8 cellular contexts compared by ENCODE assay signal in genomic region chr16:89917773-89918452, GRCh38. TPM values are rescaled to one million over a fixed set of nuclear protein-coding genes. Genes with fewer than 3 reads are reported as not detected.
A peak's percentile ranks its signal among the peaks of the same experiment; 100 is the strongest.
DNase-seq lines count a peak whose midpoint lies in the region; ATAC-seq and TF ChIP-seq lines count a peak whose summit lies in the region.

No MANE protein-coding gene starts in this region.

- TF ChIP-seq CTCF in RWPE2 (IDR thresholded peaks at IDR 0.05; ENCODE audit: poor library complexity, severe bottlenecking) (no peak), gastroesophageal sphincter (IDR thresholded peaks at IDR 0.05) (no peak), type B pancreatic cell (conservative IDR thresholded peaks at IDR 0.05) (no peak)

- H3K36me3 Mint-ChIP-seq in type B pancreatic cell: no peaks in the 10 kb centered on the region

- WGBS in gastroesophageal sphincter (ENCODE audit: low coverage in 1 of 2), 2 donors: 0% methylated on average over 3 to 4 of the region's 39 CpGs

- intact Hi-C loops in posterior cingulate gyrus (cut with DNase I): no loop called here

- DNase-seq in Caki2 (ENCODE audit: low read depth) (peak; percentile 92), RWPE2 (ENCODE audit: low spot score) (peak; percentile 89), posterior cingulate gyrus (peak in 8 of 10 donors; percentile 36 to 91 (median 63)), type B pancreatic cell (ENCODE audit: extremely low spot score, unreplicated experiment) (no peak)
- peak; percentile 90 for DNase-seq in activated effector memory CD4-positive, alpha-beta T cell treated with anti-CD3 and anti-CD28 coated beads, Interleukin-2, amount 50 U/mL, for 16 hours

- H3K4me1 ChIP-seq in HUES6 (ENCODE audit: control insufficient read depth, insufficient read depth, low read length) (peaks cover 43% of the 10 kb centered on the region), RWPE2 (ENCODE audit: insufficient read depth, poor library complexity, severe bottlenecking) (peaks cover 20% of the 10 kb centered on the region), gastroesophageal sphincter (peaks cover 0 to 43% (median 33%) of the 10 kb centered on the region in 3 donors)

- TF ChIP-seq POLR2A in gastroesophageal sphincter (IDR thresholded peaks at IDR 0.05): no peak

- H3K36me3 ChIP-seq in HUES6 (ENCODE audit: control insufficient read depth, insufficient read depth, low read length) (peaks cover 7% of the 10 kb centered on the region; the same call in 1 of the 2 replicates), RWPE2 (ENCODE audit: low read depth) (no peaks in the 10 kb centered on the region), gastroesophageal sphincter (peaks cover 0 to 7% of the 10 kb centered on the region in 2 donors)

- H3K27ac ChIP-seq in HUES6 (ENCODE audit: low read depth, low read length): peak overlapping the region; percentile 0; the same call in 1 of the 2 replicates
- peak overlapping the region; percentile 62 for H3K27ac ChIP-seq in RWPE2 (ENCODE audit: poor library complexity, severe bottlenecking)
- H3K27ac ChIP-seq in gastroesophageal sphincter: peak overlapping the region in 2 of 4 donors; percentile 27 to 41

- H3K4me1 Mint-ChIP-seq in type B pancreatic cell (ENCODE audit: unreplicated experiment): no peaks in the 10 kb centered on the region

- peak overlapping the region; percentile 55 for H3K4me3 ChIP-seq in HUES6 (ENCODE audit: low read depth, low read length)
- H3K4me3 ChIP-seq in RWPE2 (ENCODE audit: severe bottlenecking): peak overlapping the region; percentile 17
- peak overlapping the region in 1 of 2 donors; percentile 40 for H3K4me3 ChIP-seq in gastroesophageal sphincter

- H3K4me3 Mint-ChIP-seq in type B pancreatic cell: peak overlapping the region; percentile 76

- H3K27me3 ChIP-seq in HUES6 (ENCODE audit: control insufficient read depth, insufficient read depth, low read length) (peaks cover 2% of the 10 kb centered on the region; the same call in 1 of the 2 replicates), RWPE2 (ENCODE audit: insufficient read depth, poor library complexity, severe bottlenecking) (no peaks in the 10 kb centered on the region), gastroesophageal sphincter (peaks cover 49% of the 10 kb centered on the region)

- H3K9me3 ChIP-seq in HUES6 (ENCODE audit: control insufficient read depth, insufficient read depth, low read depth, low read length) (no peaks in the 10 kb centered on the region), RWPE2 (ENCODE audit: severe bottlenecking) (no peaks in the 10 kb centered on the region), gastroesophageal sphincter (no peaks in the 10 kb centered on the region)

- H3K27ac Mint-ChIP-seq in type B pancreatic cell: no peak overlapping the region

- TF ChIP-seq EP300 in gastroesophageal sphincter (IDR thresholded peaks at IDR 0.05): no peak

- in situ Hi-C loops in Caki2 (cut with HindIII; ENCODE audit: low pct_unique_long_range_greater_than_20kb, low sequenced_read_pairs): no loop called here

- H3K27me3 Mint-ChIP-seq in type B pancreatic cell: peaks cover 22% of the 10 kb centered on the region

- H3K9ac ChIP-seq in HUES6 (ENCODE audit: low read length): peak overlapping the region; percentile 41

- ATAC-seq in GM21390 (IDR thresholded peaks at IDR 0.05; ENCODE audit: unreplicated experiment) (peak; percentile 66), RWPE2 (ENCODE audit: low read depth) (peak; percentile 51), gastroesophageal sphincter (peak; percentile 75)

- H3K9me3 Mint-ChIP-seq in type B pancreatic cell: no peaks in the 10 kb centered on the region

RNA-seq across cellular contexts. Expression of gene MC1R, which starts 0.7 kb away (rescaled TPM):
- 12.3 and 13.4 TPM in 2 replicates for total RNA-seq in Caki2 (2014; rRNA removed; shearing (Covaris generic); ENCODE audit: low replicate concordance)
- 1 to 10 TPM; 1.0 to 7.3 (median 3.6) TPM for total RNA-seq in gastroesophageal sphincter
- 3.6 and 3.8 TPM in 2 replicates for total RNA-seq in type B pancreatic cell (ENCODE audit: low replicate concordance)

RNA-seq across cellular contexts. Expression of gene TUBB3, which starts 5.2 kb away (rescaled TPM):
- total RNA-seq in Caki2 (2014; rRNA removed; shearing (Covaris generic); ENCODE audit: low replicate concordance): 116 and 131 TPM in 2 replicates
- total RNA-seq in gastroesophageal sphincter (10 to 100 TPM in 2 of 4 donors, 1 to 10 TPM in 2; 5.3 to 11.8 (median 9.1) TPM), type B pancreatic cell (ENCODE audit: low replicate concordance) (62.0 and 91.4 TPM in 2 replicates)

RNA-seq across cellular contexts. Expression of gene DEF8, which starts 30.6 kb away (rescaled TPM):
- 91.8 and 94.0 TPM in 2 replicates for total RNA-seq in Caki2 (2014; rRNA removed; shearing (Covaris generic); ENCODE audit: low replicate concordance)
- total RNA-seq in gastroesophageal sphincter: 100 to 1,000 TPM in 1 of 4 donors, 10 to 100 TPM in 3; 86.3 to 116 (median 90.1) TPM
- total RNA-seq in type B pancreatic cell (ENCODE audit: low replicate concordance): 61.0 and 63.5 TPM in 2 replicates

RNA-seq across cellular contexts. Expression of gene TCF25, which starts 44.5 kb away (rescaled TPM):
- total RNA-seq in Caki2 (2014; rRNA removed; shearing (Covaris generic); ENCODE audit: low replicate concordance): 141 and 237 TPM in 2 replicates
- total RNA-seq in gastroesophageal sphincter (100 to 1,000 TPM; 118 to 165 (median 134) TPM), type B pancreatic cell (ENCODE audit: low replicate concordance) (170 and 184 TPM in 2 replicates)
